14 cellular contexts compared by ENCODE assay signal in genomic region chr12:95605087-95605486, GRCh38. TPM values are rescaled to one million over a fixed set of nuclear protein-coding genes. Genes with fewer than 3 reads are reported as not detected.
A peak's percentile ranks its signal among the peaks of the same experiment; 100 is the strongest.
DNase-seq lines count a peak whose midpoint lies in the region; ATAC-seq and TF ChIP-seq lines count a peak whose summit lies in the region.
"Had no signal": no experiment of that assay in that cellular context is flagged by ENCODE, and none has a peak within 500 bp of the region (broad histone marks: within the 10 kb centered on the region; RNA-seq: fewer than 3 reads in every experiment).

No MANE protein-coding gene starts in this region.

- H3K4me3 ChIP-seq in astrocyte of the cerebellum (ENCODE audit: low read depth, low read length): no peak overlapping the region
- no peak overlapping the region for H3K4me3 ChIP-seq in effector memory CD4-positive, alpha-beta T cell (ENCODE audit: insufficient read depth, low read depth, low read length, poor library complexity, severe bottlenecking)
- H3K4me3 ChIP-seq: esophagus squamous epithelium, GM23338 had no signal

- H3K4me3 Mint-ChIP-seq in activated naive CD4-positive, alpha-beta T cell treated with anti-CD3 and anti-CD28 coated beads for 36 hours: no peak overlapping the region
- no peak overlapping the region for H3K4me3 Mint-ChIP-seq in glutamatergic neuron (ENCODE audit: unreplicated experiment)
- H3K4me3 Mint-ChIP-seq: activated CD4-positive, alpha-beta memory T cell treated with anti-CD3 and anti-CD28 coated beads for 36 hours; GM23338 had no signal

- TF ChIP-seq CTCF in astrocyte of the cerebellum (IDR thresholded peaks at IDR 0.05; ENCODE audit: low read depth, low read length, missing control alignments): no peak
- TF ChIP-seq CTCF in glutamatergic neuron (IDR thresholded peaks at IDR 0.05; ENCODE audit: partially characterized antibody, unreplicated experiment): no peak

- no peaks in the 10 kb centered on the region for H3K36me3 ChIP-seq in effector memory CD4-positive, alpha-beta T cell (ENCODE audit: control insufficient read depth, insufficient read depth, low read length)
- H3K36me3 ChIP-seq: esophagus squamous epithelium had no signal

- H3K36me3 Mint-ChIP-seq in activated naive CD4-positive, alpha-beta T cell treated with anti-CD3 and anti-CD28 coated beads for 36 hours (ENCODE audit: low read depth): no peaks in the 10 kb centered on the region
- no peaks in the 10 kb centered on the region for H3K36me3 Mint-ChIP-seq in glutamatergic neuron (ENCODE audit: unreplicated experiment)
- H3K36me3 Mint-ChIP-seq: activated CD4-positive, alpha-beta memory T cell treated with anti-CD3 and anti-CD28 coated beads for 36 hours had no signal

- DNase-seq in AG20443 (ENCODE audit: low spot score): peak; percentile 20
- DNase-seq in HS-5 (ENCODE audit: low read depth): peak; percentile 69
- peak; percentile 32 for DNase-seq in astrocyte of the cerebellum (ENCODE audit: low read depth)
- DNase-seq in islet precursor cell: peak; percentile 78
- no peak for DNase-seq in activated naive CD4-positive, alpha-beta T cell treated with anti-CD3 and anti-CD28 coated beads for 36 hours
- no peak for DNase-seq in effector memory CD4-positive, alpha-beta T cell
- DNase-seq in glutamatergic neuron: no peak
- DNase-seq: activated CD4-positive, alpha-beta memory T cell treated with anti-CD3 and anti-CD28 coated beads for 36 hours; esophagus squamous epithelium; NCI-H1105 treated with DMSO at 0.1 percent for 48 hours; NCI-H345; retina had no signal

- H3K9me3 Mint-ChIP-seq in activated naive CD4-positive, alpha-beta T cell treated with anti-CD3 and anti-CD28 coated beads for 36 hours: no peaks in the 10 kb centered on the region
- no peaks in the 10 kb centered on the region for H3K9me3 Mint-ChIP-seq in glutamatergic neuron (ENCODE audit: unreplicated experiment)
- H3K9me3 Mint-ChIP-seq: activated CD4-positive, alpha-beta memory T cell treated with anti-CD3 and anti-CD28 coated beads for 36 hours; GM23338 had no signal

- H3K9me3 ChIP-seq in effector memory CD4-positive, alpha-beta T cell (ENCODE audit: control insufficient read depth, low read length): no peaks in the 10 kb centered on the region
- H3K9me3 ChIP-seq: esophagus squamous epithelium had no signal

- CTCF ChIA-PET in activated naive CD4-positive, alpha-beta T cell treated with anti-CD3 and anti-CD28 coated beads for 36 hours (lab: Charles Lee): no interaction called here

- no peak overlapping the region for H3K27ac ChIP-seq in effector memory CD4-positive, alpha-beta T cell (ENCODE audit: insufficient read depth, low read length, poor library complexity, severe bottlenecking)
- H3K27ac ChIP-seq: esophagus squamous epithelium had no signal

- H3K4me1 Mint-ChIP-seq in activated naive CD4-positive, alpha-beta T cell treated with anti-CD3 and anti-CD28 coated beads for 36 hours (ENCODE audit: low read depth): peaks cover 3% of the 10 kb centered on the region
- no peaks in the 10 kb centered on the region for H3K4me1 Mint-ChIP-seq in glutamatergic neuron (ENCODE audit: low read depth, unreplicated experiment)

- no peaks in the 10 kb centered on the region for H3K4me1 ChIP-seq in effector memory CD4-positive, alpha-beta T cell (ENCODE audit: control insufficient read depth, insufficient read depth, low read length, poor library complexity, severe bottlenecking)

- H3K27me3 Mint-ChIP-seq in activated naive CD4-positive, alpha-beta T cell treated with anti-CD3 and anti-CD28 coated beads for 36 hours (ENCODE audit: low read depth): peaks cover 3% of the 10 kb centered on the region
- H3K27me3 Mint-ChIP-seq in glutamatergic neuron (ENCODE audit: unreplicated experiment): peaks cover 2% of the 10 kb centered on the region

- no peak overlapping the region for H3K27ac Mint-ChIP-seq in activated naive CD4-positive, alpha-beta T cell treated with anti-CD3 and anti-CD28 coated beads for 36 hours
- H3K27ac Mint-ChIP-seq in glutamatergic neuron (ENCODE audit: unreplicated experiment): no peak overlapping the region
- H3K27ac Mint-ChIP-seq: activated CD4-positive, alpha-beta memory T cell treated with anti-CD3 and anti-CD28 coated beads for 36 hours; GM23338 had no signal

- in situ Hi-C loops in astrocyte of the cerebellum (cut with HindIII; ENCODE audit: low sequenced_read_pairs): loop anchor here (25.0 kb wide), 1 partner anchor 907 kb away; no protein-coding TSS in a partner anchor

- ATAC-seq in HG02678 (IDR thresholded peaks at IDR 0.05; ENCODE audit: unreplicated experiment): no peak
- ATAC-seq: GM23338 had no signal

- intact Hi-C loops in activated naive CD4-positive, alpha-beta T cell treated with anti-CD3 and anti-CD28 coated beads for 36 hours (cut with micrococcal nuclease): no loop called here

- H3K27me3 ChIP-seq in effector memory CD4-positive, alpha-beta T cell (replicated peaks; ENCODE audit: control insufficient read depth, insufficient read depth, low read length, poor library complexity, severe bottlenecking): no peaks in the 10 kb centered on the region
- H3K27me3 ChIP-seq: esophagus squamous epithelium had no signal

RNA-seq across cellular contexts. Expression of gene USP44, which starts 53.8 kb away (rescaled TPM):
- 1 to 10 TPM; 6.6 to 7.6 TPM for total RNA-seq in activated naive CD4-positive, alpha-beta T cell treated with anti-CD3 and anti-CD28 coated beads for 36 hours
- 2.7 TPM for total RNA-seq in glutamatergic neuron (ENCODE audit: unreplicated experiment)

Comparison
In these comparisons a context has a peak if more than half of its experiments do, and no peak if none do; other contexts are left out.
1. DNase-seq: peak in AG20443 (single experiment), HS-5 (single experiment), astrocyte of the cerebellum (single experiment) and islet precursor cell (single experiment); none in activated naive CD4-positive, alpha-beta T cell treated with anti-CD3 and anti-CD28 coated beads for 36 hours (single experiment), effector memory CD4-positive, alpha-beta T cell (0 of 3) and glutamatergic neuron (single experiment).